ENCODE assay signal across 9 cellular contexts in the genomic region with DNA sequence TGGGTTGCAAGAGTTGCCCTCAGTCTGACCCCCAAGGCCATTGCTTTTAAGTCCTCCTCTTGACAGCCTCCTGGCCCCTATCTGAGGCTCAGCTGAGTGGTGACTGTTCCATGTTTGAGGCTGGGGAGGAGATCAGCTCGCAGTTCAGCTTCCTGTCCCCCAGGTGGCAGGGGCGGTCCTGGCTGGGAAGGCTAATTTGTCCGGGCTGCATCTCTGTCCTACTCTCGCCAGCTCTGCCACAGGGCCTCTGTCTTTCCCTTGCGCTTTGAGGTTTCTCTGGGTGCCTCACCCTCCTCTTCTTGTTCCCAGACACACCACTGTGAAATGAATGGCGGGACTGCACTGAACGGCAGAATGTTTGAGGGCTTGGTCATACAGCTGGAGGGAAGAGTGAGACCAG.
DNase-seq lines count a peak whose midpoint lies in the region; ATAC-seq and TF ChIP-seq lines count a peak whose summit lies in the region.
"Had no signal": no experiment of that assay in that cellular context is flagged by ENCODE, and none has a peak within 500 bp of the region (broad histone marks: within the 10 kb centered on the region; RNA-seq: fewer than 3 reads in every experiment).

No MANE protein-coding gene starts in this region.

- no peak overlapping the region for H2AFZ ChIP-seq in hepatocyte

- H3K4me3 Mint-ChIP-seq in T-helper 17 cell: no peak overlapping the region

- H3K27me3 ChIP-seq in hepatocyte: peaks cover 3% of the 10 kb centered on the region
- H3K27me3 ChIP-seq: BLaER1 had no signal

- H3K4me2 ChIP-seq in hepatocyte: no peak overlapping the region
- H3K4me2 ChIP-seq: BLaER1 had no signal

- H3K27ac Mint-ChIP-seq in T-helper 17 cell: no peak overlapping the region

- H3K27ac ChIP-seq in hepatocyte: no peak overlapping the region
- H3K27ac ChIP-seq: BLaER1 had no signal

- no peaks in the 10 kb centered on the region for H4K20me1 ChIP-seq in hepatocyte (ENCODE audit: insufficient read depth, poor library complexity, severe bottlenecking)
- H4K20me1 ChIP-seq: BLaER1 had no signal

- H3K36me3 Mint-ChIP-seq in T-helper 17 cell (ENCODE audit: low read depth): no peaks in the 10 kb centered on the region

- in situ Hi-C loops in SK-MEL-5 (cut with HindIII; ENCODE audit: low pct_unique_long_range_greater_than_20kb, low sequenced_read_pairs): no loop called here

- H3K27me3 Mint-ChIP-seq in T-helper 17 cell: no peaks in the 10 kb centered on the region

- 37% methylated on average over 7 of the region's 7 CpGs for WGBS in hepatocyte (ENCODE audit: low lambda C conversion rate, missing lambda C conversion rate)

- H3K4me1 Mint-ChIP-seq in T-helper 17 cell: no peaks in the 10 kb centered on the region

- no peak overlapping the region for H3K4me3 ChIP-seq in hepatocyte
- H3K4me3 ChIP-seq: BLaER1 had no signal

- DNase-seq in NCI-H1436 (lab: John Stamatoyannopoulos, UW): peak; percentile 21
- no peak for DNase-seq in NCI-H1436 treated with DMSO at 0.1 percent for 48 hours (lab: John Stamatoyannopoulos, UW)
- DNase-seq in LoVo (ENCODE audit: low spot score): peak; percentile 20
- DNase-seq in SK-MEL-5 (ENCODE audit: low read depth, low spot score): peak; percentile 22
- DNase-seq in hepatocyte (ENCODE audit: low spot score): peak; percentile 79
- no peak for DNase-seq in T-helper 17 cell

- H3K9me3 ChIP-seq in hepatocyte (ENCODE audit: low read depth): no peaks in the 10 kb centered on the region
- no peaks in the 10 kb centered on the region for H3K9me3 ChIP-seq in T-helper 17 cell (ENCODE audit: control insufficient read depth, low read length, poor library complexity, severe bottlenecking)
- H3K9me3 ChIP-seq: BLaER1 had no signal

- H3K4me1 ChIP-seq in hepatocyte (ENCODE audit: insufficient read depth): no peaks in the 10 kb centered on the region

- ATAC-seq in T-helper 17 cell (no peak), GM21447 (IDR thresholded peaks at IDR 0.05; ENCODE audit: unreplicated experiment) (no peak), GM19467 (IDR thresholded peaks at IDR 0.05; ENCODE audit: unreplicated experiment) (no peak)

- no peaks in the 10 kb centered on the region for H3K9me2 ChIP-seq in hepatocyte (replicated peaks; ENCODE audit: insufficient read depth)

- H3K79me2 ChIP-seq in hepatocyte: no peaks in the 10 kb centered on the region

- no peaks in the 10 kb centered on the region for H3K36me3 ChIP-seq in hepatocyte (replicated peaks; ENCODE audit: insufficient read depth, low read depth)
- H3K36me3 ChIP-seq: BLaER1 had no signal

- TF ChIP-seq CTCF in hepatocyte (IDR thresholded peaks at IDR 0.05; ENCODE audit: poor library complexity): peak; percentile 61

Comparison
In these comparisons a context has a peak if more than half of its experiments do, and no peak if none do; other contexts are left out.
1. DNase-seq: peak in NCI-H1436 (single experiment), LoVo (single experiment), SK-MEL-5 (single experiment) and hepatocyte (single experiment); none in NCI-H1436 treated with DMSO at 0.1 percent for 48 hours (single experiment) and T-helper 17 cell (0 of 3).